ENCODE assay signal across 12 cellular contexts in the genomic region with DNA sequence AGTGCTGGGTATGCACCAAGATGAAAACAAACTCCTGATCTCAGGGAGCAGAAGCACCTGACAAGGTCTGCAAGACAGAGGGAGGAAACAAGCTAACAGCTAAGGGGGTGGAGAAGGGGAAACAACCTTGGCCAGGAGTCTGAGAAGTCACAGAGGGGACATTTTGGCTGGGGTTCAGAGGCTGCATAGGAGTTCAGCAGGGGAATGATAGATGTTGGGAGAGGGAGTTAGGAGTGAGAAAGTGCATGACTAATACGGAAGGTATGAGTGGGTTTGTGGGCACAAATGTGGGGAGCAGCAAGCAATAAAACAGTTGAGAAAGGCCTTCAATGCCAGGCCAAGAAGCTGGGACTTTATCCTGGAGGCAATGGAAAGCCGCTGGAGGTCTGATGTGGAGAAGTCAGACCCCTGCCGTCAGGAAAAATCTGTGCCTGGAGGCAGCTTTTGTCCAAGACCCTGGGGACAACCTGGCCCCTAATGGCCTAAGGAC. TPM values are rescaled to one million over a fixed set of nuclear protein-coding genes. Genes with fewer than 3 reads are reported as not detected.
DNase-seq lines count a peak whose midpoint lies in the region; ATAC-seq and TF ChIP-seq lines count a peak whose summit lies in the region.
"Had no signal": no experiment of that assay in that cellular context is flagged by ENCODE, and none has a peak within 500 bp of the region (broad histone marks: within the 10 kb centered on the region; RNA-seq: fewer than 3 reads in every experiment).

No MANE protein-coding gene starts in this region.

- H3K9me3 ChIP-seq in left lung = no peaks in the 10 kb centered on the region
- H3K9me3 ChIP-seq in naive thymus-derived CD4-positive, alpha-beta T cell (ENCODE audit: control insufficient read depth in 2 of 3, low read length in 3 of 3) = no peaks in the 10 kb centered on the region

- intact Hi-C loops in left lung (cut with DNase I) = no loop called here
- intact Hi-C loops in naive thymus-derived CD4-positive, alpha-beta T cell (cut with micrococcal nuclease) = no loop called here

- H3K27ac Mint-ChIP-seq in naive thymus-derived CD4-positive, alpha-beta T cell = peak overlapping the region in 1 of 9 donors; percentile 29
- H3K27ac Mint-ChIP-seq: activated naive CD8-positive, alpha-beta T cell treated with anti-CD3 and anti-CD28 coated beads, Interleukin-2, amount 10 ng/mL, durations not matched to agents 7 days and 5 days had no signal

- H3K27me3 ChIP-seq in left lung = no peaks in the 10 kb centered on the region
- no peaks in the 10 kb centered on the region for H3K27me3 ChIP-seq in naive thymus-derived CD4-positive, alpha-beta T cell (ENCODE audit: control insufficient read depth in 2 of 2, insufficient read depth in 2 of 2, low read length in 2 of 2)

- H3K27ac ChIP-seq in left lung = peak overlapping the region; percentile 26 to 60
- no peak overlapping the region for H3K27ac ChIP-seq in naive thymus-derived CD4-positive, alpha-beta T cell (ENCODE audit: low read depth, low read length)

- in situ Hi-C loops in astrocyte of the spinal cord (cut with HindIII; ENCODE audit: low sequenced_read_pairs) = no loop called here

- H3K9me3 Mint-ChIP-seq in naive thymus-derived CD4-positive, alpha-beta T cell = no peaks in the 10 kb centered on the region
- H3K9me3 Mint-ChIP-seq: activated naive CD8-positive, alpha-beta T cell treated with anti-CD3 and anti-CD28 coated beads, Interleukin-2, amount 10 ng/mL, durations not matched to agents 7 days and 5 days had no signal

- H3K36me3 Mint-ChIP-seq in naive thymus-derived CD4-positive, alpha-beta T cell = no peaks in the 10 kb centered on the region
- H3K36me3 Mint-ChIP-seq: activated naive CD8-positive, alpha-beta T cell treated with anti-CD3 and anti-CD28 coated beads, Interleukin-2, amount 10 ng/mL, durations not matched to agents 7 days and 5 days had no signal

- H3K4me1 ChIP-seq in left lung = peaks cover 42 to 54% of the 10 kb centered on the region in 2 donors
- no peaks in the 10 kb centered on the region for H3K4me1 ChIP-seq in naive thymus-derived CD4-positive, alpha-beta T cell (ENCODE audit: control insufficient read depth in 2 of 2, insufficient read depth in 2 of 2, low read length in 2 of 2)

- TF ChIP-seq CTCF in astrocyte of the spinal cord (IDR thresholded peaks at IDR 0.05; ENCODE audit: low read depth, low read length) = peak; percentile 11
- TF ChIP-seq CTCF in left lung (IDR thresholded peaks at IDR 0.05) = no peak

- POLR2A ChIA-PET in naive thymus-derived CD4-positive, alpha-beta T cell (lab: Charles Lee) = interaction anchor here (0.6 kb wide), 1 partner anchor 399 kb away, joined by 3 read pairs; no protein-coding TSS in a partner anchor

- peaks cover 0 to 17% (median 14%) of the 10 kb centered on the region in 7 donors for H3K4me1 Mint-ChIP-seq in naive thymus-derived CD4-positive, alpha-beta T cell

- H3K4me3 ChIP-seq in astrocyte of the spinal cord (ENCODE audit: low read depth, low read length) = no peak overlapping the region
- no peak overlapping the region for H3K4me3 ChIP-seq in left lung
- H3K4me3 ChIP-seq in naive thymus-derived CD4-positive, alpha-beta T cell (ENCODE audit: low read length) = no peak overlapping the region

- peaks cover 0 to 33% of the 10 kb centered on the region in 2 donors for H3K36me3 ChIP-seq in left lung
- H3K36me3 ChIP-seq in naive thymus-derived CD4-positive, alpha-beta T cell (ENCODE audit: control insufficient read depth in 2 of 3, insufficient read depth in 3 of 3, low read length in 3 of 3) = no peaks in the 10 kb centered on the region

- H3K4me3 Mint-ChIP-seq in naive thymus-derived CD4-positive, alpha-beta T cell = no peak overlapping the region
- H3K4me3 Mint-ChIP-seq: activated naive CD8-positive, alpha-beta T cell treated with anti-CD3 and anti-CD28 coated beads, Interleukin-2, amount 10 ng/mL, durations not matched to agents 7 days and 5 days had no signal

- peaks cover 0 to 11% (median 0%) of the 10 kb centered on the region in 5 donors for H3K27me3 Mint-ChIP-seq in naive thymus-derived CD4-positive, alpha-beta T cell

- ATAC-seq in left lung (no peak), HG03521 (IDR thresholded peaks at IDR 0.05; ENCODE audit: unreplicated experiment) (no peak), GM19324 (IDR thresholded peaks at IDR 0.05; ENCODE audit: low FRiP score, unreplicated experiment) (no peak)
- no peak for ATAC-seq in naive thymus-derived CD4-positive, alpha-beta T cell

- CTCF ChIA-PET in naive thymus-derived CD4-positive, alpha-beta T cell (lab: Charles Lee) = interaction anchor here (0.8 kb wide), 1 partner anchor 47 kb away, joined by 5 read pairs; no protein-coding TSS in a partner anchor

- DNase-seq in AG08395 (ENCODE audit: low spot score) (peak; percentile 91), HT1080 (ENCODE audit: low read depth) (peak; percentile 100), astrocyte of the spinal cord (ENCODE audit: low read depth, low spot score) (peak; percentile 89), left lung (no peak), NCI-H1436 treated with DMSO at 0.1 percent for 48 hours (lab: John Stamatoyannopoulos, UW) (no peak)
- no peak for DNase-seq in naive thymus-derived CD4-positive, alpha-beta T cell
- DNase-seq: activated naive CD8-positive, alpha-beta T cell treated with anti-CD3 and anti-CD28 coated beads, Interleukin-2, amount 10 ng/mL, durations not matched to agents 7 days and 5 days; DMS79 treated with DMSO at 0.1 percent for 48 hours; MM.1S had no signal

RNA-seq across cellular contexts. Expression of a gene that starts 16.4 kb away (rescaled TPM):
- total RNA-seq in HT1080 (2014; rRNA removed; shearing (Covaris generic)) = 99.1 and 114 TPM in 2 replicates
- 162 and 178 TPM in 2 replicates for polyA plus RNA-seq in HT1080 (2015; cell fraction: cytosol; rRNA removed)
- polyA plus RNA-seq in HT1080 (2015; cell fraction: nucleus; rRNA removed) = 370 and 375 TPM in 2 replicates
- 10 to 100 TPM; 36.9 to 62.6 TPM for total RNA-seq in left lung
- total RNA-seq in naive thymus-derived CD4-positive, alpha-beta T cell = under 1 TPM in 2 of 5 experiments, not detected in 3; 0.59 to 0.61 TPM
- polyA plus RNA-seq in naive thymus-derived CD4-positive, alpha-beta T cell = under 1 TPM in 1 of 2 donors, not detected in 1; 0.30 TPM
- total RNA-seq: activated naive CD8-positive, alpha-beta T cell treated with anti-CD3 and anti-CD28 coated beads, Interleukin-2, amount 10 ng/mL, durations not matched to agents 7 days and 5 days; T-helper 1 cell treated with Interleukin-12 subunit alpha and Interleukin-12 subunit beta and Interleukin-4 antibody, amounts not matched to agents 30 ng/mL and 1 ng/mL, for 36 hours had no signal

Comparison
In these comparisons a context has a peak if more than half of its experiments do, and no peak if none do; other contexts are left out.
1. DNase-seq: peak in AG08395 (single experiment), HT1080 (single experiment) and astrocyte of the spinal cord (single experiment); none in left lung (0 of 2), naive thymus-derived CD4-positive, alpha-beta T cell (0 of 9) and NCI-H1436 treated with DMSO at 0.1 percent for 48 hours (single experiment).
2. RNA of a gene that starts 16.4 kb away (total RNA-seq): 99.1 to 114 TPM in HT1080 and 36.9 to 62.6 TPM in left lung; 0.59 to 0.61 TPM in naive thymus-derived CD4-positive, alpha-beta T cell; every median in the first group is over 10 times any median in the second.